1 cellular context compared by ENCODE assay signal in the genomic region with DNA sequence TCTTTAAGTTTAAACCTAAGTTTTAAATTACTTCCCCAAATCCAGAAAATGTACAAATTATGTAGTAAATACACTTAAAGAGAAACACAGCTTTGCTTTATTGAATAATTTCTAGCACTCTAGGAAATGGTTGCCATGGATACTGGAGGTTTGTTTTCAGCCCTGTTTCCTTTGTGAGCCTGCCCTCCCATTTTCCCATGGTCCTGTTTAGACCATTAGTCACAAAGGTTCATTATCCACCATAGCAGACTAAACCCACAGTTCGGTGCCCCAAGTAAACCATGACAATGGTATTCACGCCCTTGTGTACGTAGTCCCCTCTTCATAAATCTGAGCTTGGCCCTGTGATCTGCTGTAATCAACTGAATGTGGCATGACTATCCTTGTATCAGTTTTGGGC.
TF ChIP-seq lines count a peak whose summit lies in the region.

No MANE protein-coding gene starts in this region.

TF ChIP-seq in IMR-90, 13 proteins besides CTCF, POLR2A, EP300 and RAD21 (continued from another document):
- TF ChIP-seq ELK1 (IDR thresholded peaks at IDR 0.05; ENCODE audit: borderline replicate concordance, low read depth, low read length) (no peak), MAZ (IDR thresholded peaks at IDR 0.05; ENCODE audit: borderline replicate concordance, low read depth, low read length) (no peak), SMC3 (IDR thresholded peaks at IDR 0.05; ENCODE audit: low read depth, low read length) (no peak), FOS (IDR thresholded peaks at IDR 0.05; ENCODE audit: low read depth, low read length) (no peak), CHD1 (IDR thresholded peaks at IDR 0.05; ENCODE audit: low read depth, low read length) (no peak), BHLHE40 (IDR thresholded peaks at IDR 0.05; ENCODE audit: low read depth, low read length) (no peak), MXI1 (IDR thresholded peaks at IDR 0.05; ENCODE audit: borderline replicate concordance, low read depth, low read length) (no peak), RCOR1 (IDR thresholded peaks at IDR 0.05; ENCODE audit: insufficient replicate concordance, low read length) (no peak), USF2 (IDR thresholded peaks at IDR 0.05; ENCODE audit: low read depth, low read length) (no peak)
